ENCODE assay signal across 20 cellular contexts in genomic region chr1:18668051-18668450, GRCh38. TPM values are rescaled to one million over a fixed set of nuclear protein-coding genes. Genes with fewer than 3 reads are reported as not detected.
"Had no signal": no experiment of that assay in that cellular context is flagged by ENCODE, and none has a peak within 500 bp of the region (broad histone marks: within the 10 kb centered on the region; RNA-seq: fewer than 3 reads in every experiment).

No MANE protein-coding gene starts in this region.

- H3K27ac ChIP-seq: lower lobe of right lung, psoas muscle, right lobe of liver, VCaP had no signal

- H3K36me3 ChIP-seq: lower lobe of right lung, right lobe of liver had no signal

- H3K27me3 ChIP-seq: right lobe of liver had no signal

- H3K36me3 Mint-ChIP-seq: natural killer cell treated with Interleukin-12 subunit alpha and Interleukin-12 subunit beta and Interleukin-15 and Interleukin-18, amount 100 ng/mL, for 72 hours had no signal

- ATAC-seq: activated CD8-positive, alpha-beta T cell treated with anti-CD3 and anti-CD28 coated beads for 36 hours; natural killer cell treated with Interleukin-12 subunit alpha and Interleukin-12 subunit beta and Interleukin-15 and Interleukin-18, amount 100 ng/mL, for 72 hours; psoas muscle; right lobe of liver had no signal

- H3K9me3 Mint-ChIP-seq: activated CD8-positive, alpha-beta T cell treated with anti-CD3 and anti-CD28 coated beads for 36 hours; activated naive CD4-positive, alpha-beta T cell treated with anti-CD3 and anti-CD28 coated beads for 36 hours; natural killer cell treated with Interleukin-12 subunit alpha and Interleukin-12 subunit beta and Interleukin-15 and Interleukin-18, amount 100 ng/mL, for 72 hours had no signal

- H3K4me3 ChIP-seq: lower lobe of right lung, psoas muscle, right lobe of liver had no signal

- H3K27me3 Mint-ChIP-seq: activated CD8-positive, alpha-beta T cell treated with anti-CD3 and anti-CD28 coated beads for 36 hours had no signal

- H3K9me3 ChIP-seq: lower lobe of right lung, psoas muscle, right lobe of liver had no signal

- H3K4me1 ChIP-seq: lower lobe of right lung, psoas muscle, right lobe of liver had no signal

- DNase-seq: activated CD8-positive, alpha-beta memory T cell treated with anti-CD3 and anti-CD28 coated beads, Interleukin-2, amount 50 U/mL, for 4 hours; activated CD8-positive, alpha-beta T cell treated with anti-CD3 and anti-CD28 coated beads for 36 hours; activated naive CD4-positive, alpha-beta T cell treated with anti-CD3 and anti-CD28 coated beads for 36 hours; central memory CD4-positive, alpha-beta T cell; cortex of kidney; effector CD8-positive, alpha-beta T cell; hypothalamus; nucleus accumbens; psoas muscle; right lobe of liver; stimulated activated CD4-positive, alpha-beta T cell treated with anti-CD3 and anti-CD28 coated beads, Interleukin-12 subunit alpha, Interleukin-12 subunit beta, amount 100 ng/mL, for 4 hours; stimulated activated CD4-positive, alpha-beta T cell treated with anti-CD3 and anti-CD28 coated beads, Interleukin-2, amount 100 ng/mL, for 48 hours; stimulated activated naive CD4-positive, alpha-beta T cell treated with Interleukin-2 at 50 U/mL for 16 hours; T-helper 1 cell had no signal

- H3K4me3 Mint-ChIP-seq: activated CD8-positive, alpha-beta T cell treated with anti-CD3 and anti-CD28 coated beads for 36 hours; activated naive CD4-positive, alpha-beta T cell treated with anti-CD3 and anti-CD28 coated beads for 36 hours; natural killer cell treated with Interleukin-12 subunit alpha and Interleukin-12 subunit beta and Interleukin-15 and Interleukin-18, amount 100 ng/mL, for 72 hours had no signal

- H3K27ac Mint-ChIP-seq: activated CD8-positive, alpha-beta T cell treated with anti-CD3 and anti-CD28 coated beads for 36 hours; activated naive CD4-positive, alpha-beta T cell treated with anti-CD3 and anti-CD28 coated beads for 36 hours; natural killer cell treated with Interleukin-12 subunit alpha and Interleukin-12 subunit beta and Interleukin-15 and Interleukin-18, amount 100 ng/mL, for 72 hours had no signal

RNA-seq across cellular contexts. Expression of gene PAX7, which starts 37.4 kb away (rescaled TPM):
- total RNA-seq: activated CD8-positive, alpha-beta T cell treated with anti-CD3 and anti-CD28 coated beads for 36 hours; activated naive CD4-positive, alpha-beta T cell treated with anti-CD3 and anti-CD28 coated beads for 36 hours; glomerular endothelial cell; lower lobe of right lung; natural killer cell treated with Interleukin-12 subunit alpha and Interleukin-12 subunit beta and Interleukin-15 and Interleukin-18, amount 100 ng/mL, for 72 hours; right lobe of liver; temporal lobe; ureter had no signal
